ENCODE assay signal across 22 cellular contexts in genomic region chr3:178465260-178466180, GRCh38.
DNase-seq lines count a peak whose midpoint lies in the region; ATAC-seq lines count a peak whose summit lies in the region.
"Had no signal": no experiment of that assay in that cellular context is flagged by ENCODE, and none has a peak within 500 bp of the region (broad histone marks: within the 10 kb centered on the region; RNA-seq: fewer than 3 reads in every experiment).

No MANE protein-coding gene starts in this region.

- ATAC-seq in GM18858 (IDR thresholded peaks at IDR 0.05; ENCODE audit: unreplicated experiment) = peak; percentile 68
- ATAC-seq in GM21723 (IDR thresholded peaks at IDR 0.05; ENCODE audit: unreplicated experiment) = peak; percentile 61
- ATAC-seq in HG03378 (IDR thresholded peaks at IDR 0.05; ENCODE audit: unreplicated experiment) = peak; percentile 70
- ATAC-seq: activated naive CD4-positive, alpha-beta T cell treated with anti-CD3 and anti-CD28 coated beads, Interleukin-2, amount 50 U/mL, for 72 hours; activated T-helper 17 cell treated with anti-CD3 and anti-CD28 coated beads, Interleukin-2, amount 50 U/mL, for 72 hours; heart right ventricle; left lung; stimulated activated naive CD8-positive, alpha-beta T cell treated with anti-CD3 and anti-CD28 coated beads, Interleukin-15, amount 100 ng/mL, for 72 hours had no signal

- DNase-seq in DMS53 (lab: John Stamatoyannopoulos, UW) = no peak
- DNase-seq in midbrain (lab: John Stamatoyannopoulos, UW) = no peak
- DNase-seq in HCEC 1CT = no peak
- no peak for DNase-seq in DMS79 (lab: John Stamatoyannopoulos, UW)
- DNase-seq: activated CD4-positive, alpha-beta T cell treated with anti-CD3 and anti-CD28 coated beads, Interleukin-2, amount 10 ng/mL, durations not matched to agents 7 days and 5 days; erythroblast; foreskin fibroblast; heart right ventricle; left lung; NCI-H1105 treated with DMSO at 0.1 percent for 48 hours; NCI-H2029 treated with DMSO at 0.1 percent for 48 hours; ovary; Peyer's patch; stimulated activated CD4-positive, alpha-beta T cell treated with anti-CD3 and anti-CD28 coated beads, Interleukin-4, amount 100 ng/mL, for 24 hours; stimulated activated naive CD8-positive, alpha-beta T cell treated with anti-CD3 and anti-CD28 coated beads, Interleukin-15, amount 100 ng/mL, for 72 hours; T-helper 2 cell; tibial artery had no signal
